ENCODE assay signal across 16 cellular contexts in genomic region chr15:48267766-48268165, GRCh38.
DNase-seq lines count a peak whose midpoint lies in the region; ATAC-seq and TF ChIP-seq lines count a peak whose summit lies in the region.
"Had no signal": no experiment of that assay in that cellular context is flagged by ENCODE, and none has a peak within 500 bp of the region (broad histone marks: within the 10 kb centered on the region; RNA-seq: fewer than 3 reads in every experiment).

No MANE protein-coding gene starts in this region.

- intact Hi-C loops in Caco-2 (cut with micrococcal nuclease; ENCODE audit: unreplicated experiment): no loop called here

- no peaks in the 10 kb centered on the region for H3K4me1 Mint-ChIP-seq in stimulated activated memory B cell treated with anti-CD40 and anti-IgM and Interleukin-4, amounts not matched to agents 10 μg/mL and 1 μg/mL and 100 μg/mL, for 72 hours
- no peaks in the 10 kb centered on the region for H3K4me1 Mint-ChIP-seq in Caco-2 (ENCODE audit: low read depth, unreplicated experiment)

- H3K36me3 ChIP-seq in HAP-1 (replicated peaks) (no peaks in the 10 kb centered on the region), Caco-2 (ENCODE audit: control insufficient read depth, insufficient read depth, low read length) (no peaks in the 10 kb centered on the region)
- H3K36me3 ChIP-seq: BE2C had no signal

- in situ Hi-C loops in HAP-1 (cut with MboI; ENCODE audit: low sequenced_read_pairs): no loop called here

- H3K27ac Mint-ChIP-seq in stimulated activated memory B cell treated with anti-CD40 and anti-IgM and Interleukin-4, amounts not matched to agents 10 μg/mL and 1 μg/mL and 100 μg/mL, for 72 hours: no peak overlapping the region
- H3K27ac Mint-ChIP-seq in Caco-2 (ENCODE audit: unreplicated experiment): no peak overlapping the region
- H3K27ac Mint-ChIP-seq: CD4-positive, CD25-positive, alpha-beta regulatory T cell; CD8-positive, alpha-beta memory T cell had no signal

- H3K9me3 Mint-ChIP-seq in stimulated activated memory B cell treated with anti-CD40 and anti-IgM and Interleukin-4, amounts not matched to agents 10 μg/mL and 1 μg/mL and 100 μg/mL, for 72 hours: no peaks in the 10 kb centered on the region
- H3K9me3 Mint-ChIP-seq in Caco-2 (ENCODE audit: unreplicated experiment): no peaks in the 10 kb centered on the region
- H3K9me3 Mint-ChIP-seq: CD4-positive, CD25-positive, alpha-beta regulatory T cell; CD8-positive, alpha-beta memory T cell; H9 had no signal

- H3K36me3 Mint-ChIP-seq in stimulated activated memory B cell treated with anti-CD40 and anti-IgM and Interleukin-4, amounts not matched to agents 10 μg/mL and 1 μg/mL and 100 μg/mL, for 72 hours: no peaks in the 10 kb centered on the region
- no peaks in the 10 kb centered on the region for H3K36me3 Mint-ChIP-seq in Caco-2 (ENCODE audit: insufficient read depth, unreplicated experiment)
- H3K36me3 Mint-ChIP-seq: CD4-positive, CD25-positive, alpha-beta regulatory T cell; CD8-positive, alpha-beta memory T cell had no signal

- no peaks in the 10 kb centered on the region for H3K27me3 ChIP-seq in HAP-1 (ENCODE audit: low read depth)
- H3K27me3 ChIP-seq in Caco-2 (replicated peaks; ENCODE audit: control insufficient read depth, insufficient read depth, low read length): no peaks in the 10 kb centered on the region
- H3K27me3 ChIP-seq: BE2C had no signal

- no peak for TF ChIP-seq CTCF in Caco-2 (IDR thresholded peaks at IDR 0.05; ENCODE audit: insufficient read depth in 1 of 2, low read depth in 1 of 2, low read length in 1 of 2, severe bottlenecking in 1 of 2, unreplicated experiment in 1 of 2)

- CTCF ChIA-PET in Caco-2 (lab: Charles Lee): no interaction called here

- H3K4me1 ChIP-seq in HAP-1 (peaks cover 28% of the 10 kb centered on the region), Caco-2 (no peaks in the 10 kb centered on the region)
- H3K4me1 ChIP-seq: BE2C had no signal

- no TSS peak for BruUV-seq in Caco-2 (replicated peaks; lab: Mats Ljungman, UMichigan)

- no peaks in the 10 kb centered on the region for H3K9me3 ChIP-seq in HAP-1
- no peaks in the 10 kb centered on the region for H3K9me3 ChIP-seq in Caco-2
- H3K9me3 ChIP-seq: BE2C had no signal

- peak; percentile 67 to 97 for DNase-seq in HAP-1 (ENCODE audit: low spot score in 2 of 2)
- DNase-seq in NCI-H82 treated with DMSO at 0.1 percent for 48 hours (lab: John Stamatoyannopoulos, UW; ENCODE audit: unreplicated experiment): peak; percentile 85
- DNase-seq in putamen (ENCODE audit: low spot score): peak; percentile 21
- no peak for DNase-seq in Caco-2
- DNase-seq: ACHN; BE2C; C1 segment of cervical spinal cord; CD4-positive, CD25-positive, alpha-beta regulatory T cell; CD8-positive, alpha-beta memory T cell; COR-L47; DMS79 treated with DMSO at 0.1 percent for 48 hours; GF-D8; GOT3; H9 had no signal

- peaks cover 21% of the 10 kb centered on the region for H3K27me3 Mint-ChIP-seq in stimulated activated memory B cell treated with anti-CD40 and anti-IgM and Interleukin-4, amounts not matched to agents 10 μg/mL and 1 μg/mL and 100 μg/mL, for 72 hours
- peaks cover 15% of the 10 kb centered on the region for H3K27me3 Mint-ChIP-seq in Caco-2 (ENCODE audit: insufficient read depth, unreplicated experiment)

- H3K4me3 ChIP-seq in HAP-1 (no peak overlapping the region), Caco-2 (ENCODE audit: low read depth, low read length) (no peak overlapping the region)

- no peak for ATAC-seq in SK-N-SH treated with all-trans-retinoic acid at 6 μM for 48 hours
- ATAC-seq in stimulated activated memory B cell treated with anti-CD40 and anti-IgM and Interleukin-4, amounts not matched to agents 10 μg/mL and 1 μg/mL and 100 μg/mL, for 72 hours: no peak

- no peak overlapping the region for H3K4me3 Mint-ChIP-seq in stimulated activated memory B cell treated with anti-CD40 and anti-IgM and Interleukin-4, amounts not matched to agents 10 μg/mL and 1 μg/mL and 100 μg/mL, for 72 hours
- H3K4me3 Mint-ChIP-seq in Caco-2 (ENCODE audit: unreplicated experiment): no peak overlapping the region
- H3K4me3 Mint-ChIP-seq: CD4-positive, CD25-positive, alpha-beta regulatory T cell; CD8-positive, alpha-beta memory T cell had no signal

- POLR2A ChIA-PET in Caco-2 (lab: Charles Lee): no interaction called here

TF ChIP-seq in SK-N-SH treated with all-trans-retinoic acid at 6 μM for 48 hours, 23 proteins besides CTCF, POLR2A, EP300 and RAD21:
- TF ChIP-seq SNAI2 (CRISPR knock-in tag; IDR thresholded peaks at IDR 0.05) (no peak), ZNF565 (CRISPR knock-in tag; conservative IDR thresholded peaks at IDR 0.05; ENCODE audit: low read depth) (no peak), RARB (CRISPR knock-in tag; IDR thresholded peaks at IDR 0.05) (no peak), ZNF8 (CRISPR knock-in tag; IDR thresholded peaks at IDR 0.05) (no peak), ESRRG (CRISPR knock-in tag; IDR thresholded peaks at IDR 0.05) (no peak), BACH2 (CRISPR knock-in tag; IDR thresholded peaks at IDR 0.05; ENCODE audit: borderline replicate concordance) (no peak), GLIS3 (CRISPR knock-in tag; IDR thresholded peaks at IDR 0.05) (no peak), ISL1 (CRISPR knock-in tag; IDR thresholded peaks at IDR 0.05) (no peak), TOX (CRISPR knock-in tag; IDR thresholded peaks at IDR 0.05; ENCODE audit: borderline replicate concordance) (no peak)

Comparison
In these comparisons a context has a peak if more than half of its experiments do, and no peak if none do; other contexts are left out.
1. DNase-seq: peak in HAP-1 (2 of 2), NCI-H82 treated with DMSO at 0.1 percent for 48 hours (single experiment) and putamen (single experiment); none in Caco-2 (0 of 2).